In the genomic region with DNA sequence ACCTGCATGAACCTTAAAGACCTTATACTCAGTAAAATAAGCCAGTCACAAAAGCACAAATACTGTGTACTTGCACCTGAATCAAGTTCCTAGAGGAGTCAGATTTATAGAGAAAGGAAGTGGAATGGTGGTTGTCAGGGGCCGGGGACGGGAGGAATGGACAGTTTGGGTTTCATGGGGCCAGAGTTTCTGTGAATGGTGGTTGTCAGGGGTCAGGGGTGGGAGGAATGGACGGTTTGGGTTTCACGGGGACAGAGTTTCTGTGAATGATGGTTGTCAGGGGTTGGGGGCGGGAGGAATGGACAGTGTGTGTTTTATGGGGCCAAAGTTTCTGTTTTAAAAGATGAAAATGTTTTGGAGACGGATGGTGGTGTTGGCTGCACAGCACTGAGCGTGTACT, we compare ENCODE assay signal across 21 cellular contexts.
"Had no signal": no experiment of that assay in that cellular context is flagged by ENCODE, and none has a peak within 500 bp of the region (broad histone marks: within the 10 kb centered on the region; RNA-seq: fewer than 3 reads in every experiment).

No MANE protein-coding gene starts in this region.

- H3K9me3 Mint-ChIP-seq: mesothelial cell of epicardium had no signal

- H3K27me3 ChIP-seq: foreskin keratinocyte had no signal

- H3K36me3 ChIP-seq: esophagus muscularis mucosa, gastroesophageal sphincter, heart left ventricle, left lung, lower lobe of right lung had no signal

- H3K36me3 Mint-ChIP-seq: immature natural killer cell, mesothelial cell of epicardium had no signal

- H3K4me1 ChIP-seq: esophagus muscularis mucosa, foreskin keratinocyte, gastroesophageal sphincter, heart left ventricle, left lung, lower lobe of right lung had no signal

- H3K27ac Mint-ChIP-seq: effector memory CD8-positive, alpha-beta T cell; immature natural killer cell; mesothelial cell of epicardium had no signal

- H3K9me3 ChIP-seq: esophagus muscularis mucosa, gastroesophageal sphincter, heart left ventricle, left lung, lower lobe of right lung, mucosa of descending colon had no signal

- H3K4me1 Mint-ChIP-seq: immature natural killer cell, mesothelial cell of epicardium had no signal

- H3K4me3 Mint-ChIP-seq: effector memory CD8-positive, alpha-beta T cell; immature natural killer cell; mesothelial cell of epicardium had no signal

- H3K27ac ChIP-seq: coronary artery, dorsolateral prefrontal cortex, esophagus muscularis mucosa, foreskin keratinocyte, gastroesophageal sphincter, heart left ventricle, hepatocyte, left lung, lower lobe of right lung had no signal

- ATAC-seq: effector memory CD8-positive, alpha-beta T cell; foreskin keratinocyte; gastroesophageal sphincter; heart left ventricle; left colon; left lung; left ventricle myocardium superior; lower lobe of right lung; mucosa of descending colon had no signal

- DNase-seq: dermis blood vessel endothelial cell; dorsolateral prefrontal cortex; effector CD8-positive, alpha-beta T cell; effector memory CD8-positive, alpha-beta T cell; foreskin keratinocyte; heart left ventricle; hypothalamus; immature natural killer cell; kidney; kidney glomerular epithelial cell; left colon; left lung; left ventricle myocardium superior; lower lobe of right lung; mesenchymal stem cell; mucosa of descending colon had no signal

- H3K4me3 ChIP-seq: coronary artery, dorsolateral prefrontal cortex, esophagus muscularis mucosa, gastroesophageal sphincter, heart left ventricle, hepatocyte, left lung, lower lobe of right lung, mucosa of descending colon had no signal
